In the genomic region with DNA sequence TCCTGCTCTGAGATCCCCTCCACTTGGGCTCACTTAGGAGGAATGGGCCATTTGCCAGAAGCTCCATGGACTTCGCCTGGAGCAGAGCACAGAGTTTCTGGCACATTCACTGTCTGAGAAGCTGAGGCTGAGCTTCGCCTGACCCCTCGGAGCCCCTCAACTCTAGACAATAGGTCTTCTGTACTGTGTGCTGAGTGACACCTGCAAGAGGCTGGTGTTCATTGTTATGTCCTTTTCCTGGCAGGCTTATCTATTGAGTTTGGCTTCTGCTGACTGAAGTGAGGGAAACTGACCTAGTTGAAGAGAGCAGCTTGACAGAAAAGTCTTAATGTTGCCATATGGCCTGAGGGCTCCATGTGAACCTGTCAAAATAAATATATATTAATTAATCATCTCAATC, we compare ENCODE assay signal across 28 cellular contexts.
DNase-seq lines count a peak whose midpoint lies in the region; ATAC-seq, FAIRE-seq and TF ChIP-seq lines count a peak whose summit lies in the region.
"Had no signal": no experiment of that assay in that cellular context is flagged by ENCODE, and none has a peak within 500 bp of the region (broad histone marks: within the 10 kb centered on the region; RNA-seq: fewer than 3 reads in every experiment).

No MANE protein-coding gene starts in this region.

- peak; percentile 36 for ATAC-seq in left ventricle myocardium superior
- no peak for ATAC-seq in Right ventricle myocardium superior (ENCODE audit: poor library complexity)
- no peak for ATAC-seq in GM21576 (IDR thresholded peaks at IDR 0.05; ENCODE audit: unreplicated experiment)
- ATAC-seq: activated T-cell treated with anti-CD3 and anti-CD28 coated beads, Interleukin-2, amount 50 U/mL, for 4 hours; GM12878; lower lobe of right lung; Panc1 had no signal

- DNase-seq in left ventricle myocardium superior = no peak
- no peak for DNase-seq in Right ventricle myocardium superior
- peak; percentile 98 for DNase-seq in NCI-H69 (lab: John Stamatoyannopoulos, UW)
- peak; percentile 3 for DNase-seq in midbrain (lab: John Stamatoyannopoulos, UW)
- peak; percentile 17 to 20 for DNase-seq in thyroid gland
- no peak for DNase-seq in H54 (ENCODE audit: insufficient read length, low spot score)
- DNase-seq in NOMO-1 treated with DMSO at 0.1 percent for 48 hours (lab: John Stamatoyannopoulos, UW; ENCODE audit: unreplicated experiment) = no peak
- DNase-seq: activated CD4-positive, alpha-beta T cell treated with anti-CD3 and anti-CD28 coated beads, Interleukin-2, amount 10 ng/mL, durations not matched to agents 7 days and 5 days; activated gamma-delta T cell treated with Interleukin-2 at 50 U/mL for 16 hours; activated T-cell treated with anti-CD3 and anti-CD28 coated beads, Interleukin-2, amount 50 U/mL, for 4 hours; cerebellar nuclear complex; EL; HCEC 1CT; KBM-7; kidney; lower lobe of right lung; NCI-H1436 treated with DMSO at 0.1 percent for 48 hours; NK-92 treated with Interleukin-12 subunit alpha and Interleukin-12 subunit beta, amount 100 ng/mL, for 24 hours; SJCRH30; stimulated activated naive CD4-positive, alpha-beta T cell treated with Interleukin-2 at 50 U/mL for 16 hours had no signal

- no peak for FAIRE-seq in H54 (lab: Jason Lieb, UNC)
- FAIRE-seq: astrocyte, GM12878, HTR-8/SVneo, kidney had no signal

- peaks cover 0 to 5% of the 10 kb centered on the region in 2 donors for H3K4me1 ChIP-seq in thyroid gland
- H3K4me1 ChIP-seq: lower lobe of right lung, SJCRH30 had no signal

- H3K36me3 ChIP-seq in thyroid gland = no peaks in the 10 kb centered on the region
- H3K36me3 ChIP-seq: lower lobe of right lung, neutrophil, SJCRH30, vagina had no signal

- H3K4me3 ChIP-seq in thyroid gland (replicated peaks in 1 of 3) = no peak overlapping the region
- H3K4me3 ChIP-seq: GM12878, lower lobe of right lung, SJCRH30, vagina had no signal

- intact Hi-C loops in left ventricle myocardium superior (cut with micrococcal nuclease) (no loop called here), Right ventricle myocardium superior (cut with DNase I) (no loop called here), thyroid gland (cut with DNase I) (no loop called here)

- no peaks in the 10 kb centered on the region for H3K9me3 ChIP-seq in thyroid gland
- H3K9me3 ChIP-seq: lower lobe of right lung, neutrophil, SJCRH30, vagina had no signal

- TF ChIP-seq POLR2A in thyroid gland (IDR thresholded peaks at IDR 0.05) = no peak
- no peak for TF ChIP-seq POLR2A in H54 (IDR thresholded peaks at IDR 0.05; ENCODE audit: low read depth, low read length)

- H3K27ac ChIP-seq in thyroid gland = no peak overlapping the region
- H3K27ac ChIP-seq: C4-2B, lower lobe of right lung, neutrophil, SJCRH30, vagina had no signal

- no peaks in the 10 kb centered on the region for H3K27me3 ChIP-seq in thyroid gland
- H3K27me3 ChIP-seq: SJCRH30, vagina had no signal

- WGBS in thyroid gland, 2 donors = 65 to 80% methylated on average over 1 to 3 of the region's 3 CpGs

- TF ChIP-seq CTCF in thyroid gland (IDR thresholded peaks at IDR 0.05) = no peak

Comparison
In these comparisons a context has a peak if more than half of its experiments do, and no peak if none do; other contexts are left out.
1. DNase-seq: peak in NCI-H69 (single experiment), midbrain (single experiment) and thyroid gland (2 of 2); none in left ventricle myocardium superior (single experiment), Right ventricle myocardium superior (single experiment), H54 (single experiment) and NOMO-1 treated with DMSO at 0.1 percent for 48 hours (single experiment).